ENCODE assay signal across 14 cellular contexts in genomic region chr1:117660266-117660973, GRCh38. TPM values are rescaled to one million over a fixed set of nuclear protein-coding genes. Genes with fewer than 3 reads are reported as not detected.
DNase-seq lines count a peak whose midpoint lies in the region; ATAC-seq lines count a peak whose summit lies in the region.
"Had no signal": no experiment of that assay in that cellular context is flagged by ENCODE, and none has a peak within 500 bp of the region (broad histone marks: within the 10 kb centered on the region; RNA-seq: fewer than 3 reads in every experiment).

No MANE protein-coding gene starts in this region.

- H3K9me3 Mint-ChIP-seq in activated naive CD4-positive, alpha-beta T cell treated with anti-CD3 and anti-CD28 coated beads, Interleukin-2, amount 50 U/mL, for 72 hours: peaks cover 6 to 14% of the 10 kb centered on the region in 2 donors
- H3K9me3 Mint-ChIP-seq in T-helper 1 cell treated with Interleukin-12 subunit alpha and Interleukin-12 subunit beta and Interleukin-4 antibody, amounts not matched to agents 30 μg/mL and 1 μg/mL, for 36 hours: peaks cover 19% of the 10 kb centered on the region
- H3K9me3 Mint-ChIP-seq in effector memory CD8-positive, alpha-beta T cell: no peaks in the 10 kb centered on the region
- H3K9me3 Mint-ChIP-seq in stimulated activated naive CD8-positive, alpha-beta T cell treated with anti-CD3 and anti-CD28 coated beads, Interleukin-15, amount 100 ng/mL, for 72 hours: peaks cover 9 to 10% of the 10 kb centered on the region in 2 donors

- DNase-seq in activated naive CD4-positive, alpha-beta T cell treated with anti-CD3 and anti-CD28 coated beads, Interleukin-2, amount 50 U/mL, for 72 hours (ENCODE audit: low spot score in 2 of 2): peak in 1 of 2 donors; percentile 33
- no peak for DNase-seq in activated naive CD4-positive, alpha-beta T cell treated with Interleukin-2 at 50 U/mL for 16 hours
- DNase-seq in effector memory CD8-positive, alpha-beta T cell: no peak
- DNase-seq in stimulated activated naive CD8-positive, alpha-beta T cell treated with anti-CD3 and anti-CD28 coated beads, Interleukin-15, amount 100 ng/mL, for 72 hours: no peak
- no peak for DNase-seq in NCI-H526 treated with DMSO at 0.1 percent for 48 hours (lab: John Stamatoyannopoulos, UW)
- no peak for DNase-seq in SIG-M5 treated with dmso at 0.1 percent for 504 hours (lab: John Stamatoyannopoulos, UW; ENCODE audit: unreplicated experiment)
- DNase-seq: activated CD4-positive, alpha-beta T cell treated with anti-CD3 and anti-CD28 coated beads, Interleukin-2, amount 50 U/mL, for 4 hours; dorsolateral prefrontal cortex; lower lobe of right lung; NCI-H146; NCI-H446 treated with DMSO at 0.1 percent for 48 hours; stimulated activated CD4-positive, alpha-beta T cell treated with anti-CD3 and anti-CD28 coated beads, Interleukin-15, amount 100 ng/mL, for 24 hours had no signal

- H3K27me3 Mint-ChIP-seq in T-helper 1 cell treated with Interleukin-12 subunit alpha and Interleukin-12 subunit beta and Interleukin-4 antibody, amounts not matched to agents 30 μg/mL and 1 μg/mL, for 36 hours (ENCODE audit: low read depth): no peaks in the 10 kb centered on the region
- H3K27me3 Mint-ChIP-seq in effector memory CD8-positive, alpha-beta T cell: no peaks in the 10 kb centered on the region
- H3K27me3 Mint-ChIP-seq in stimulated activated naive CD8-positive, alpha-beta T cell treated with anti-CD3 and anti-CD28 coated beads, Interleukin-15, amount 100 ng/mL, for 72 hours: peaks cover 22% of the 10 kb centered on the region

- peaks cover 12 to 17% of the 10 kb centered on the region in 2 donors for H3K36me3 Mint-ChIP-seq in activated naive CD4-positive, alpha-beta T cell treated with anti-CD3 and anti-CD28 coated beads, Interleukin-2, amount 50 U/mL, for 72 hours
- H3K36me3 Mint-ChIP-seq in T-helper 1 cell treated with Interleukin-12 subunit alpha and Interleukin-12 subunit beta and Interleukin-4 antibody, amounts not matched to agents 30 μg/mL and 1 μg/mL, for 36 hours (ENCODE audit: low read depth): peaks cover 20% of the 10 kb centered on the region
- H3K36me3 Mint-ChIP-seq in effector memory CD8-positive, alpha-beta T cell (ENCODE audit: insufficient read depth): peaks cover 30% of the 10 kb centered on the region

- no peak for ATAC-seq in activated naive CD4-positive, alpha-beta T cell treated with anti-CD3 and anti-CD28 coated beads, Interleukin-2, amount 50 U/mL, for 72 hours
- no peak for ATAC-seq in effector memory CD8-positive, alpha-beta T cell (replicated peaks)
- ATAC-seq in stimulated activated naive CD8-positive, alpha-beta T cell treated with anti-CD3 and anti-CD28 coated beads, Interleukin-15, amount 100 ng/mL, for 72 hours: no peak
- no peak for ATAC-seq in GM21717 (IDR thresholded peaks at IDR 0.05; ENCODE audit: unreplicated experiment)
- ATAC-seq: lower lobe of right lung had no signal

- peak overlapping the region; percentile 55 to 88 for H3K27ac Mint-ChIP-seq in activated naive CD4-positive, alpha-beta T cell treated with anti-CD3 and anti-CD28 coated beads, Interleukin-2, amount 50 U/mL, for 72 hours
- peak overlapping the region; percentile 82 for H3K27ac Mint-ChIP-seq in T-helper 1 cell treated with Interleukin-12 subunit alpha and Interleukin-12 subunit beta and Interleukin-4 antibody, amounts not matched to agents 30 μg/mL and 1 μg/mL, for 36 hours
- H3K27ac Mint-ChIP-seq in effector memory CD8-positive, alpha-beta T cell: peak overlapping the region; percentile 95 to 100
- H3K27ac Mint-ChIP-seq in stimulated activated naive CD8-positive, alpha-beta T cell treated with anti-CD3 and anti-CD28 coated beads, Interleukin-15, amount 100 ng/mL, for 72 hours: peak overlapping the region in 1 of 2 donors; percentile 42

- peaks cover 91% of the 10 kb centered on the region for H3K4me1 Mint-ChIP-seq in T-helper 1 cell treated with Interleukin-12 subunit alpha and Interleukin-12 subunit beta and Interleukin-4 antibody, amounts not matched to agents 30 μg/mL and 1 μg/mL, for 36 hours (ENCODE audit: low read depth)
- H3K4me1 Mint-ChIP-seq in effector memory CD8-positive, alpha-beta T cell (ENCODE audit: low read depth in 2 of 2): peaks cover 79 to 90% of the 10 kb centered on the region in 2 donors
- H3K4me1 Mint-ChIP-seq in stimulated activated naive CD8-positive, alpha-beta T cell treated with anti-CD3 and anti-CD28 coated beads, Interleukin-15, amount 100 ng/mL, for 72 hours: peaks cover 96% of the 10 kb centered on the region

- H3K4me3 Mint-ChIP-seq in T-helper 1 cell treated with Interleukin-12 subunit alpha and Interleukin-12 subunit beta and Interleukin-4 antibody, amounts not matched to agents 30 μg/mL and 1 μg/mL, for 36 hours: peak overlapping the region; percentile 40
- peak overlapping the region; percentile 69 to 74 for H3K4me3 Mint-ChIP-seq in effector memory CD8-positive, alpha-beta T cell
- peak overlapping the region; percentile 36 to 55 for H3K4me3 Mint-ChIP-seq in stimulated activated naive CD8-positive, alpha-beta T cell treated with anti-CD3 and anti-CD28 coated beads, Interleukin-15, amount 100 ng/mL, for 72 hours

RNA-seq across cellular contexts. Expression of gene TENT5C, which starts 54.6 kb away (rescaled TPM):
- 10 to 100 TPM in 1 of 2 donors, 1 to 10 TPM in 1; 6.6 to 14.2 TPM for total RNA-seq in activated naive CD4-positive, alpha-beta T cell treated with anti-CD3 and anti-CD28 coated beads, Interleukin-2, amount 50 U/mL, for 72 hours
